Comparison of ENCODE assay signal across 8 cellular contexts in genomic region chr10:60434418-60435046, GRCh38. TPM values are rescaled to one million over a fixed set of nuclear protein-coding genes. Genes with fewer than 3 reads are reported as not detected.
DNase-seq lines count a peak whose midpoint lies in the region; ATAC-seq, FAIRE-seq and TF ChIP-seq lines count a peak whose summit lies in the region.

No MANE protein-coding gene starts in this region.

- H3K36me3 ChIP-seq in hepatocyte (replicated peaks; ENCODE audit: insufficient read depth, low read depth), result no peaks in the 10 kb centered on the region
- H3K36me3 ChIP-seq in suprapubic skin, result no peaks in the 10 kb centered on the region

- WGBS in hepatocyte (ENCODE audit: low lambda C conversion rate, missing lambda C conversion rate), result 65% methylated on average over 3 of the region's 3 CpGs
- WGBS in suprapubic skin, result 57% methylated on average over 3 of the region's 3 CpGs

- DNase-seq in AG10803 (ENCODE audit: low read depth), result peak; percentile 64
- DNase-seq in GM12892 (ENCODE audit: insufficient read length), result no peak
- DNase-seq in NCI-H1105 treated with DMSO at 0.1 percent for 48 hours (lab: John Stamatoyannopoulos, UW), result peak; percentile 34
- DNase-seq in amniotic stem cell (lab: John Stamatoyannopoulos, UW), result peak; percentile 52
- DNase-seq in hepatocyte (ENCODE audit: low spot score), result peak; percentile 65
- no peak for DNase-seq in suprapubic skin (ENCODE audit: low spot score in 2 of 2)
- DNase-seq in activated T-cell treated with anti-CD3 and anti-CD28 coated beads, Interleukin-2, amount 50 U/mL, for 72 hours, result no peak

- no peaks in the 10 kb centered on the region for H3K4me1 Mint-ChIP-seq in activated T-cell treated with anti-CD3 and anti-CD28 coated beads, Interleukin-2, amount 50 U/mL, for 72 hours (ENCODE audit: low read depth)

- no peak for ATAC-seq in activated T-cell treated with anti-CD3 and anti-CD28 coated beads, Interleukin-2, amount 50 U/mL, for 72 hours (replicated peaks in 1 of 2)
- no peak for ATAC-seq in GM21717 (IDR thresholded peaks at IDR 0.05; ENCODE audit: unreplicated experiment)

- H3K36me3 Mint-ChIP-seq in activated T-cell treated with anti-CD3 and anti-CD28 coated beads, Interleukin-2, amount 50 U/mL, for 72 hours (ENCODE audit: insufficient read depth in 2 of 2), result no peaks in the 10 kb centered on the region

- no peaks in the 10 kb centered on the region for H3K9me3 Mint-ChIP-seq in activated T-cell treated with anti-CD3 and anti-CD28 coated beads, Interleukin-2, amount 50 U/mL, for 72 hours

- peak; percentile 24 for FAIRE-seq in GM12892 (lab: Jason Lieb, UNC)

- no peaks in the 10 kb centered on the region for H3K9me3 ChIP-seq in hepatocyte (ENCODE audit: low read depth)
- H3K9me3 ChIP-seq in suprapubic skin, result no peaks in the 10 kb centered on the region

- peak; percentile 79 for TF ChIP-seq CTCF in AG10803 (conservative IDR thresholded peaks at IDR 0.05; ENCODE audit: low read length)
- peak; percentile 82 for TF ChIP-seq CTCF in hepatocyte (IDR thresholded peaks at IDR 0.05; ENCODE audit: poor library complexity)
- peak; percentile 47 to 58 for TF ChIP-seq CTCF in suprapubic skin (IDR thresholded peaks at IDR 0.05)

- no peaks in the 10 kb centered on the region for H3K9me2 ChIP-seq in hepatocyte (replicated peaks; ENCODE audit: insufficient read depth)

- no peaks in the 10 kb centered on the region for H3K27me3 Mint-ChIP-seq in activated T-cell treated with anti-CD3 and anti-CD28 coated beads, Interleukin-2, amount 50 U/mL, for 72 hours (ENCODE audit: low read depth)

- H3K4me3 Mint-ChIP-seq in activated T-cell treated with anti-CD3 and anti-CD28 coated beads, Interleukin-2, amount 50 U/mL, for 72 hours, result no peak overlapping the region

- no peak overlapping the region for H2AFZ ChIP-seq in hepatocyte

- H3K27ac ChIP-seq in hepatocyte, result no peak overlapping the region
- H3K27ac ChIP-seq in suprapubic skin, result no peak overlapping the region

- H3K27me3 ChIP-seq in hepatocyte (no peaks in the 10 kb centered on the region), suprapubic skin (no peaks in the 10 kb centered on the region)

- TF ChIP-seq POLR2A in GM12892 (IDR thresholded peaks at IDR 0.05; ENCODE audit: low read depth, low read length), result no peak
- TF ChIP-seq POLR2A in suprapubic skin (IDR thresholded peaks at IDR 0.05), result no peak

- H4K20me1 ChIP-seq in hepatocyte (ENCODE audit: insufficient read depth, poor library complexity, severe bottlenecking), result no peaks in the 10 kb centered on the region

- H3K79me2 ChIP-seq in hepatocyte, result no peaks in the 10 kb centered on the region

- no peak for TF ChIP-seq EP300 in suprapubic skin (IDR thresholded peaks at IDR 0.05)

- no peak overlapping the region for H3K4me2 ChIP-seq in hepatocyte

- H3K4me1 ChIP-seq in hepatocyte (ENCODE audit: insufficient read depth), result no peaks in the 10 kb centered on the region
- peaks cover 20% of the 10 kb centered on the region for H3K4me1 ChIP-seq in suprapubic skin

- H3K27ac Mint-ChIP-seq in activated T-cell treated with anti-CD3 and anti-CD28 coated beads, Interleukin-2, amount 50 U/mL, for 72 hours, result no peak overlapping the region

- no peak overlapping the region for H3K4me3 ChIP-seq in AG10803 (ENCODE audit: low read length)
- no peak overlapping the region for H3K4me3 ChIP-seq in hepatocyte
- H3K4me3 ChIP-seq in suprapubic skin, result no peak overlapping the region

RNA-seq across cellular contexts. Expression of gene ANK3, which starts 44.9 kb away (rescaled TPM):
- polyA plus RNA-seq in GM12892 (2012; ENCODE audit: missing spikeins), result 1.0 TPM
- 49.0 and 58.3 TPM in 2 replicates for total RNA-seq in hepatocyte
- 26.2 and 27.7 TPM in 2 replicates for polyA plus RNA-seq in hepatocyte
- total RNA-seq in suprapubic skin, result 100 to 1,000 TPM in 2 of 4 donors, 10 to 100 TPM in 2; 89.1 to 191 (median 112) TPM
- 10 to 100 TPM; 33.3 to 51.4 TPM for total RNA-seq in activated T-cell treated with anti-CD3 and anti-CD28 coated beads, Interleukin-2, amount 50 U/mL, for 72 hours

Comparison
In these comparisons a context has a peak if more than half of its experiments do, and no peak if none do; other contexts are left out.
1. DNase-seq: peak in AG10803 (single experiment), NCI-H1105 treated with DMSO at 0.1 percent for 48 hours (single experiment), amniotic stem cell (single experiment) and hepatocyte (single experiment); none in GM12892 (single experiment), suprapubic skin (0 of 2) and activated T-cell treated with anti-CD3 and anti-CD28 coated beads, Interleukin-2, amount 50 U/mL, for 72 hours (0 of 2).
2. Peak in every context shown above with its lines, with median percentiles within 50 percentile points of each other: CTCF ChIP-seq.